In genomic region chr10:73774637-73775036, GRCh38 we compare ENCODE assay signal across 8 cellular contexts. TPM values are rescaled to one million over a fixed set of nuclear protein-coding genes. Genes with fewer than 3 reads are reported as not detected.
DNase-seq lines count a peak whose midpoint lies in the region; ATAC-seq and TF ChIP-seq lines count a peak whose summit lies in the region.

No MANE protein-coding gene starts in this region.

- H3K9ac ChIP-seq in HUES6 (ENCODE audit: low read length): no peak overlapping the region

- peaks cover 0 to 4% of the 10 kb centered on the region in 2 donors for H3K27me3 Mint-ChIP-seq in CD8-positive, alpha-beta memory T cell

- peak overlapping the region; percentile 91 to 98 (median 97) for H3K4me3 Mint-ChIP-seq in CD8-positive, alpha-beta memory T cell

- no peak for TF ChIP-seq CTCF in ascending aorta (IDR thresholded peaks at IDR 0.05)

- no peak for ATAC-seq in GM21737 (IDR thresholded peaks at IDR 0.05; ENCODE audit: unreplicated experiment)

- peaks cover 35% of the 10 kb centered on the region for H3K4me1 ChIP-seq in CD8-positive, alpha-beta memory T cell (ENCODE audit: insufficient read depth, low read length)
- H3K4me1 ChIP-seq in HUES6 (ENCODE audit: control insufficient read depth, insufficient read depth, low read length): peaks cover 15% of the 10 kb centered on the region; the same call in 1 of the 2 replicates
- H3K4me1 ChIP-seq in ascending aorta: peaks cover 11 to 23% of the 10 kb centered on the region in 2 donors
- peaks cover 47% of the 10 kb centered on the region for H3K4me1 ChIP-seq in mononuclear cell (ENCODE audit: insufficient read depth, low read length)
- H3K4me1 ChIP-seq in effector memory CD4-positive, alpha-beta T cell (ENCODE audit: control insufficient read depth, insufficient read depth, low read length, poor library complexity, severe bottlenecking): peaks cover 18% of the 10 kb centered on the region

- H3K9me3 Mint-ChIP-seq in CD8-positive, alpha-beta memory T cell: no peaks in the 10 kb centered on the region

- CTCF ChIA-PET in CD8-positive, alpha-beta memory T cell (lab: Charles Lee): interaction anchor here (1.2 to 5.4 kb wide), 5 partner anchors 11 to 114 kb away, joined by 3 to 24 read pairs (median 9); partner anchors contain the start of gene ZSWIM8

- DNase-seq in CD8-positive, alpha-beta memory T cell: peak in 2 of 5 donors; percentile 34 to 56
- DNase-seq in ascending aorta (ENCODE audit: low spot score in 2 of 2) (no peak), NCI-H1694 treated with DMSO at 0.1 percent for 48 hours (lab: John Stamatoyannopoulos, UW) (no peak), HPDE6-E6E7 (ENCODE audit: extremely low spot score) (no peak)
- no peak for DNase-seq in effector memory CD4-positive, alpha-beta T cell

- H3K27ac ChIP-seq in CD8-positive, alpha-beta memory T cell (ENCODE audit: low read depth, low read length): peak overlapping the region; percentile 90
- no peak overlapping the region for H3K27ac ChIP-seq in HUES6 (ENCODE audit: low read depth, low read length)
- H3K27ac ChIP-seq in ascending aorta: peak overlapping the region in 1 of 2 donors; percentile 10
- H3K27ac ChIP-seq in effector memory CD4-positive, alpha-beta T cell (ENCODE audit: insufficient read depth, low read length, poor library complexity, severe bottlenecking): no peak overlapping the region

- H3K36me3 Mint-ChIP-seq in CD8-positive, alpha-beta memory T cell: peaks cover 5 to 73% (median 14%) of the 10 kb centered on the region in 3 donors

- peak overlapping the region; percentile 54 to 93 (median 79) for H3K27ac Mint-ChIP-seq in CD8-positive, alpha-beta memory T cell

- H3K36me3 ChIP-seq in CD8-positive, alpha-beta memory T cell (ENCODE audit: insufficient read depth, low read length): peaks cover 26% of the 10 kb centered on the region
- H3K36me3 ChIP-seq in HUES6 (ENCODE audit: control insufficient read depth, insufficient read depth, low read length): peaks cover 38% of the 10 kb centered on the region
- peaks cover 25 to 49% of the 10 kb centered on the region in 2 donors for H3K36me3 ChIP-seq in ascending aorta
- peaks cover 31% of the 10 kb centered on the region for H3K36me3 ChIP-seq in effector memory CD4-positive, alpha-beta T cell (ENCODE audit: control insufficient read depth, insufficient read depth, low read length)

- intact Hi-C loops in ascending aorta (cut with DNase I): loop anchor here (5.0 kb wide), 1 partner anchor 38 kb away; the partner anchor contains the start of gene NDST2

- peaks cover 39 to 70% (median 54%) of the 10 kb centered on the region in 3 donors for H3K4me1 Mint-ChIP-seq in CD8-positive, alpha-beta memory T cell

- POLR2A ChIA-PET in CD8-positive, alpha-beta memory T cell (lab: Charles Lee): interaction anchor here (0.6 to 3.8 kb wide), 2 partner anchors 9 to 18 kb away, joined by 5 to 88 read pairs; partner anchors contain the start of genes CHCHD1 and ZSWIM8

- H3K27me3 ChIP-seq in CD8-positive, alpha-beta memory T cell (ENCODE audit: insufficient read depth, low read length, poor library complexity, severe bottlenecking): no peaks in the 10 kb centered on the region
- H3K27me3 ChIP-seq in HUES6 (ENCODE audit: control insufficient read depth, insufficient read depth, low read length) (no peaks in the 10 kb centered on the region), ascending aorta (no peaks in the 10 kb centered on the region), mononuclear cell (ENCODE audit: insufficient read depth, low read length) (no peaks in the 10 kb centered on the region)
- H3K27me3 ChIP-seq in effector memory CD4-positive, alpha-beta T cell (replicated peaks; ENCODE audit: control insufficient read depth, insufficient read depth, low read length, poor library complexity, severe bottlenecking): no peaks in the 10 kb centered on the region

- H3K4me3 ChIP-seq in CD8-positive, alpha-beta memory T cell (ENCODE audit: low read length): peak overlapping the region; percentile 65
- H3K4me3 ChIP-seq in HUES6 (ENCODE audit: low read depth, low read length): peak overlapping the region; percentile 39; the same call in 1 of the 2 replicates
- H3K4me3 ChIP-seq in ascending aorta: peak overlapping the region; percentile 76 to 91
- peak overlapping the region; percentile 85 for H3K4me3 ChIP-seq in mononuclear cell (ENCODE audit: low read length)
- H3K4me3 ChIP-seq in effector memory CD4-positive, alpha-beta T cell (ENCODE audit: insufficient read depth, low read depth, low read length, poor library complexity, severe bottlenecking): no peak overlapping the region

- no peaks in the 10 kb centered on the region for H3K9me3 ChIP-seq in CD8-positive, alpha-beta memory T cell (ENCODE audit: low read length)
- H3K9me3 ChIP-seq in HUES6 (ENCODE audit: control insufficient read depth, insufficient read depth, low read depth, low read length) (no peaks in the 10 kb centered on the region), ascending aorta (no peaks in the 10 kb centered on the region), mononuclear cell (ENCODE audit: low read depth, low read length) (no peaks in the 10 kb centered on the region)
- no peaks in the 10 kb centered on the region for H3K9me3 ChIP-seq in effector memory CD4-positive, alpha-beta T cell (ENCODE audit: control insufficient read depth, low read length)

RNA-seq across cellular contexts. Expression of gene CHCHD1, which starts 7.2 kb away (rescaled TPM):
- 10 to 100 TPM; 35.8 to 37.2 TPM for total RNA-seq in CD8-positive, alpha-beta memory T cell
- 52.6 TPM for polyA plus RNA-seq in CD8-positive, alpha-beta memory T cell
- total RNA-seq in ascending aorta: 24.5 TPM
- total RNA-seq in mononuclear cell: 4.7 TPM

RNA-seq across cellular contexts. Expression of gene ZSWIM8, which starts 10.8 kb away (rescaled TPM):
- total RNA-seq in CD8-positive, alpha-beta memory T cell: 10 to 100 TPM; 54.3 to 57.6 TPM
- polyA plus RNA-seq in CD8-positive, alpha-beta memory T cell: 26.0 TPM
- total RNA-seq in ascending aorta: 106 TPM
- 30.7 TPM for total RNA-seq in mononuclear cell

RNA-seq across cellular contexts. Expression of gene SEC24C, which starts 30.5 kb away (rescaled TPM):
- 10 to 100 TPM; 93.1 to 95.9 TPM for total RNA-seq in CD8-positive, alpha-beta memory T cell
- 70.3 TPM for polyA plus RNA-seq in CD8-positive, alpha-beta memory T cell
- 65.9 TPM for total RNA-seq in ascending aorta
- total RNA-seq in mononuclear cell: 25.3 TPM

RNA-seq across cellular contexts. Expression of gene NDST2, which starts 36.8 kb away (rescaled TPM):
- 10 to 100 TPM; 39.8 to 43.9 TPM for total RNA-seq in CD8-positive, alpha-beta memory T cell
- 25.3 TPM for polyA plus RNA-seq in CD8-positive, alpha-beta memory T cell
- 130 TPM for total RNA-seq in ascending aorta
- 66.9 TPM for total RNA-seq in mononuclear cell
